ENCODE assay signal across 24 cellular contexts in the genomic region with DNA sequence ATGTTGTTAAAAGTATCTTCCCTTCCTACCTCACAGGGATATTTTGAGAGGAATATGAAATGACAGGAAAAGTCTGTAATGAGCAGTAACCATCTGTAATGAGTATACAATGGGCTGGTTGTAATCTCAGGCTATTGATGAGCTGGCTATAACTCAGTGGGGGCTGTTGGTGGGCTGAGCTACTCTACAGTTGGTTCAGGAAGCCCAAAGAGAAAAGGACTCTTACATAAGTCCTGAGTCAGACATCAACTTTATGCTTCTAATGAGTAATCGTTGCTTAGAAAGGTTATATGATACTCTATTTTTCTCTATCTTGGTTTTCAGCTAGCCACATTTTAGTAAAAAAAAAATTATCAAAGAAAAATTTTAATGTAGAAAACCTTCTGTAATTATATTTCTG. TPM values are rescaled to one million over a fixed set of nuclear protein-coding genes. Genes with fewer than 3 reads are reported as not detected.
DNase-seq lines count a peak whose midpoint lies in the region; ATAC-seq and TF ChIP-seq lines count a peak whose summit lies in the region.
"Had no signal": no experiment of that assay in that cellular context is flagged by ENCODE, and none has a peak within 500 bp of the region (broad histone marks: within the 10 kb centered on the region; RNA-seq: fewer than 3 reads in every experiment).

No MANE protein-coding gene starts in this region.

- in situ Hi-C loops in mammary epithelial cell (cut with MboI; ENCODE audit: low sequenced_read_pairs in 2 of 2) = no loop called here

- no peak overlapping the region for H3K9ac ChIP-seq in mammary epithelial cell (ENCODE audit: insufficient read depth, low read length)

- no peak overlapping the region for H3K4me2 ChIP-seq in mammary epithelial cell (ENCODE audit: insufficient read depth, low read depth, low read length)

- no peak for TF ChIP-seq CTCF in mammary epithelial cell (conservative IDR thresholded peaks at IDR 0.05 in 1 of 2, IDR thresholded peaks at IDR 0.05 in 1 of 2; ENCODE audit: extremely low read depth in 1 of 2, insufficient read depth in 1 of 2, low read depth in 1 of 2, low read length in 2 of 2)
- TF ChIP-seq CTCF in breast epithelium (IDR thresholded peaks at IDR 0.05) = no peak
- TF ChIP-seq CTCF in RWPE2 (IDR thresholded peaks at IDR 0.05; ENCODE audit: poor library complexity, severe bottlenecking) = no peak

- no peaks in the 10 kb centered on the region for H3K4me1 ChIP-seq in mammary epithelial cell (ENCODE audit: insufficient read depth, low read length)
- H3K4me1 ChIP-seq in breast epithelium = no peaks in the 10 kb centered on the region
- no peaks in the 10 kb centered on the region for H3K4me1 ChIP-seq in RWPE2 (ENCODE audit: insufficient read depth, poor library complexity, severe bottlenecking)
- H3K4me1 ChIP-seq: BE2C, HAP-1, SJCRH30 had no signal

- H4K20me1 ChIP-seq in mammary epithelial cell (ENCODE audit: insufficient read depth, low read length) = no peaks in the 10 kb centered on the region

- H3K27ac ChIP-seq in mammary epithelial cell (ENCODE audit: insufficient read depth, low read depth, low read length) (no peak overlapping the region), breast epithelium (no peak overlapping the region), RWPE2 (ENCODE audit: poor library complexity, severe bottlenecking) (no peak overlapping the region)
- H3K27ac ChIP-seq: 22Rv1, SJCRH30 had no signal

- WGBS in mammary epithelial cell (ENCODE audit: low coverage, missing lambda C conversion rate) = 100% methylated on average over 1 of the region's 1 CpG

- no TSS peak for BruUV-seq in mammary epithelial cell (replicated peaks; lab: Mats Ljungman, UMichigan)

- H3K4me3 ChIP-seq in mammary epithelial cell (replicated peaks in 1 of 3; ENCODE audit: insufficient read depth in 1 of 3, low read depth in 2 of 3, low read length in 3 of 3) = no peak overlapping the region
- H3K4me3 ChIP-seq in breast epithelium = no peak overlapping the region
- no peak overlapping the region for H3K4me3 ChIP-seq in RWPE2 (ENCODE audit: severe bottlenecking)
- H3K4me3 ChIP-seq: HAP-1, SJCRH30 had no signal

- ATAC-seq in RWPE2 (ENCODE audit: low read depth) (peak; percentile 66), GM19397 (IDR thresholded peaks at IDR 0.05; ENCODE audit: unreplicated experiment) (no peak)
- ATAC-seq: SK-N-SH treated with all-trans-retinoic acid at 6 μM for 48 hours had no signal

- DNase-seq in mammary epithelial cell = peak; percentile 25
- no peak for DNase-seq in breast epithelium (ENCODE audit: low spot score in 2 of 2)
- no peak for DNase-seq in RWPE2 (ENCODE audit: low spot score)
- DNase-seq in iris pigment epithelial cell (ENCODE audit: low read depth) = peak; percentile 22
- DNase-seq in RPMI8226 = no peak
- no peak for DNase-seq in inferior parietal cortex (ENCODE audit: extremely low spot score)
- DNase-seq: BE2C; CD8-positive, alpha-beta memory T cell; DMS153; DND-41; GOT3; HFFc6; IMR-90; KG1; MM.1S; NCI-H1694; NCI-H2029 treated with DMSO at 0.1 percent for 48 hours; NCI-H2227 treated with DMSO at 0.1 percent for 48 hours; NCI-H526 treated with DMSO at 0.1 percent for 48 hours; SJCRH30 had no signal

- H3K36me3 ChIP-seq in mammary epithelial cell (ENCODE audit: insufficient read depth, low read length) = no peaks in the 10 kb centered on the region
- no peaks in the 10 kb centered on the region for H3K36me3 ChIP-seq in breast epithelium
- H3K36me3 ChIP-seq in RWPE2 (ENCODE audit: low read depth) = no peaks in the 10 kb centered on the region
- H3K36me3 ChIP-seq: BE2C, HAP-1, SJCRH30 had no signal

- H3K27me3 ChIP-seq in mammary epithelial cell (ENCODE audit: insufficient read depth, low read length) = no peaks in the 10 kb centered on the region
- no peaks in the 10 kb centered on the region for H3K27me3 ChIP-seq in breast epithelium
- H3K27me3 ChIP-seq in RWPE2 (ENCODE audit: insufficient read depth, poor library complexity, severe bottlenecking) = no peaks in the 10 kb centered on the region
- H3K27me3 ChIP-seq: BE2C, SJCRH30 had no signal

- no peak for TF ChIP-seq POLR2A in breast epithelium (IDR thresholded peaks at IDR 0.05)

- intact Hi-C loops in mammary epithelial cell (cut with micrococcal nuclease) = no loop called here
- intact Hi-C loops in breast epithelium (cut with DNase I; ENCODE audit: low total_unique reads) = no loop called here

- dilution Hi-C loops in mammary epithelial cell (cut with HindIII; ENCODE audit: low sequenced_read_pairs) = no loop called here

- no peak overlapping the region for H2AFZ ChIP-seq in mammary epithelial cell (ENCODE audit: low read depth, low read length)

- CTCF ChIA-PET in mammary epithelial cell (lab: Charles Lee; ENCODE audit: low non-redundant PET) = no interaction called here

- no peaks in the 10 kb centered on the region for H3K79me2 ChIP-seq in mammary epithelial cell (ENCODE audit: insufficient read depth, low read length)

- H3K9me3 ChIP-seq in mammary epithelial cell (replicated peaks; ENCODE audit: insufficient read depth, low read length) (peaks cover 11% of the 10 kb centered on the region), breast epithelium (peaks cover 0 to 6% of the 10 kb centered on the region in 2 donors), RWPE2 (ENCODE audit: severe bottlenecking) (no peaks in the 10 kb centered on the region)
- H3K9me3 ChIP-seq: BE2C, HAP-1, SJCRH30 had no signal

RNA-seq across cellular contexts. Expression of a gene that starts 26.4 kb away (rescaled TPM):
- 10 to 100 TPM in 1 of 2 donors, 1 to 10 TPM in 1; 6.5 to 10.4 TPM for total RNA-seq in mammary epithelial cell
- polyA plus RNA-seq in mammary epithelial cell = 1.8 TPM
- 7.8 TPM for polyA minus RNA-seq in mammary epithelial cell
- 1 to 10 TPM; 2.1 to 5.9 (median 5.2) TPM for total RNA-seq in breast epithelium

RNA-seq across cellular contexts. Expression of a gene that starts 57.9 kb away (rescaled TPM):
- total RNA-seq in mammary epithelial cell (1 to 10 TPM; 3.4 to 7.2 TPM), breast epithelium (10 to 100 TPM in 1 of 3 donors, 1 to 10 TPM in 2; 3.8 to 13.3 (median 9.2) TPM)
- 1.7 TPM for polyA plus RNA-seq in mammary epithelial cell
- 3.8 TPM for polyA minus RNA-seq in mammary epithelial cell

Comparison
In these comparisons a context has a peak if more than half of its experiments do, and no peak if none do; other contexts are left out.
1. DNase-seq: peak in mammary epithelial cell (single experiment) and iris pigment epithelial cell (single experiment); none in breast epithelium (0 of 2), RWPE2 (single experiment), RPMI8226 (single experiment) and inferior parietal cortex (single experiment).